30 cellular contexts compared by ENCODE assay signal in genomic region chr2:103739216-103739615, GRCh38.
"Had no signal": no experiment of that assay in that cellular context is flagged by ENCODE, and none has a peak within 500 bp of the region (broad histone marks: within the 10 kb centered on the region; RNA-seq: fewer than 3 reads in every experiment).

No MANE protein-coding gene starts in this region.

- H3K27ac Mint-ChIP-seq: activated B cell treated with CpG ODN at 0.5 μM for 24 hours; activated CD8-positive, alpha-beta T cell treated with anti-CD3 and anti-CD28 coated beads for 36 hours; activated naive CD8-positive, alpha-beta T cell; activated T-helper 17 cell treated with anti-CD3 and anti-CD28 coated beads, Interleukin-2, amount 50 U/mL, for 72 hours; T-helper 17 cell; T-helper 2 cell treated with Interferon-gamma antibody and Interleukin-4, amounts not matched to agents 5 μg/mL and 100 μg/mL, for 36 hours had no signal

- ATAC-seq: activated CD4-positive, CD25-positive, alpha-beta regulatory T cell treated with anti-CD3 and anti-CD28 coated beads, Interleukin-2, amount 50 U/mL, for 24 hours; activated CD8-positive, alpha-beta T cell treated with anti-CD3 and anti-CD28 coated beads for 36 hours; activated T-cell treated with anti-CD3 and anti-CD28 coated beads, Interleukin-2, amount 50 U/mL, for 4 hours; activated T-helper 17 cell treated with anti-CD3 and anti-CD28 coated beads, Interleukin-2, amount 50 U/mL, for 72 hours; gastroesophageal sphincter; T-helper 17 cell had no signal

- H3K4me3 Mint-ChIP-seq: activated B cell treated with CpG ODN at 0.5 μM for 24 hours; activated CD8-positive, alpha-beta T cell treated with anti-CD3 and anti-CD28 coated beads for 36 hours; activated naive CD8-positive, alpha-beta T cell; activated T-cell treated with anti-CD3 and anti-CD28 coated beads, Interleukin-2, amount 50 U/mL, for 4 hours; activated T-helper 17 cell treated with anti-CD3 and anti-CD28 coated beads, Interleukin-2, amount 50 U/mL, for 72 hours; T-helper 17 cell; T-helper 2 cell treated with Interferon-gamma antibody and Interleukin-4, amounts not matched to agents 5 μg/mL and 100 μg/mL, for 36 hours had no signal

- H3K4me3 ChIP-seq: esophagus squamous epithelium, gastroesophageal sphincter had no signal

- H3K27me3 ChIP-seq: esophagus squamous epithelium, gastroesophageal sphincter had no signal

- H3K36me3 Mint-ChIP-seq: activated naive CD8-positive, alpha-beta T cell had no signal

- H3K4me1 Mint-ChIP-seq: activated B cell treated with CpG ODN at 0.5 μM for 24 hours; activated T-helper 17 cell treated with anti-CD3 and anti-CD28 coated beads, Interleukin-2, amount 50 U/mL, for 72 hours; T-helper 17 cell had no signal

- DNase-seq: activated B cell treated with CpG ODN at 0.5 μM for 24 hours; activated CD4-positive, alpha-beta T cell treated with anti-CD3 and anti-CD28 coated beads for 48 hours; activated CD4-positive, alpha-beta T cell treated with anti-CD3 and anti-CD28 coated beads, Interleukin-2, amount 50 U/mL, for 1 hour; activated CD4-positive, alpha-beta T cell treated with anti-CD3 and anti-CD28 coated beads, Interleukin-2, amount 50 U/mL, for 48 hours; activated CD8-positive, alpha-beta memory T cell treated with anti-CD3 and anti-CD28 coated beads for 24 hours; activated CD8-positive, alpha-beta T cell treated with anti-CD3 and anti-CD28 coated beads for 36 hours; activated effector memory CD4-positive, alpha-beta T cell treated with Interleukin-2 at 50 U/mL for 16 hours; activated gamma-delta T cell treated with Interleukin-2 at 50 U/mL for 16 hours; activated naive CD4-positive, alpha-beta T cell treated with anti-CD3 and anti-CD28 coated beads, Interleukin-2, amount 50 U/mL, for 16 hours; activated naive CD4-positive, alpha-beta T cell treated with Interleukin-2 at 50 U/mL for 16 hours; activated T-cell treated with anti-CD3 and anti-CD28 coated beads, Interleukin-2, amount 50 U/mL, for 4 hours; amniotic stem cell; anterior cingulate cortex; caudate nucleus; cortex of kidney; dermis blood vessel endothelial cell; effector CD8-positive, alpha-beta T cell; esophagus squamous epithelium; foreskin melanocyte; head of caudate nucleus; T-helper 1 cell; T-helper 17 cell; T1000; WERI-Rb-1 had no signal

- H3K27me3 Mint-ChIP-seq: activated B cell treated with CpG ODN at 0.5 μM for 24 hours; activated CD8-positive, alpha-beta T cell treated with anti-CD3 and anti-CD28 coated beads for 36 hours; activated naive CD8-positive, alpha-beta T cell; activated T-helper 17 cell treated with anti-CD3 and anti-CD28 coated beads, Interleukin-2, amount 50 U/mL, for 72 hours; T-helper 17 cell had no signal

- H3K27ac ChIP-seq: epithelial cell of prostate, esophagus squamous epithelium, gastroesophageal sphincter, WERI-Rb-1 had no signal

- H3K36me3 ChIP-seq: esophagus squamous epithelium, gastroesophageal sphincter, WERI-Rb-1 had no signal

- H3K4me1 ChIP-seq: esophagus squamous epithelium, gastroesophageal sphincter had no signal
